ENCODE assay signal across 18 cellular contexts in the genomic region with DNA sequence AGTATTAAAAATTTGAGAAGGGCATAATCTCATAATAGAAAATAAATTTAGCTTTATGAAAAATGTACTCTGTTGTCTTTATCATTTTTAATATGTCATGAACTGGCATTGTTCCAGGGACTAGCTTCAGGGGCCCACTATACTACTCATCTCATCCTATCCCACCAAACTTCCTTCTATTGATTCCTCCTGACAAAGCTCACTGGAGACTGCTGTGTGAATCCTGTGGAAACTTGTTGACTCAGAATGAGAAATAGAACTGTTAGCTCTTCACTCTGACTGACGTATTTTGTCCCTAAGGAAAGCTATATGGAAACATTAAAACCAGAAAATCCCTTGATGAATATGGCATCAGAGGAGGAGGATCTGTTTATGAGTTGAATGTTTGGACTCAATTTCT.
"Had no signal": no experiment of that assay in that cellular context is flagged by ENCODE, and none has a peak within 500 bp of the region (broad histone marks: within the 10 kb centered on the region; RNA-seq: fewer than 3 reads in every experiment).

No MANE protein-coding gene starts in this region.

- ATAC-seq: activated CD4-positive, CD25-positive, alpha-beta regulatory T cell treated with anti-CD3 and anti-CD28 coated beads, Interleukin-2, amount 50 U/mL, for 24 hours; left cardiac atrium; natural killer cell had no signal

- H3K4me3 ChIP-seq: coronary artery, esophagus squamous epithelium, spleen, thyroid gland had no signal

- H3K9me3 Mint-ChIP-seq: natural killer cell; stimulated activated naive B cell treated with anti-CD40 and anti-IgM and Interleukin-4, amounts not matched to agents 10 μg/mL and 1 μg/mL and 100 μg/mL, for 72 hours had no signal

- H3K79me2 ChIP-seq: parathyroid adenoma had no signal

- H3K4me1 Mint-ChIP-seq: natural killer cell had no signal

- H3K9ac ChIP-seq: parathyroid adenoma had no signal

- H3K4me3 Mint-ChIP-seq: immature natural killer cell; natural killer cell; stimulated activated naive B cell treated with anti-CD40 and anti-IgM and Interleukin-4, amounts not matched to agents 10 μg/mL and 1 μg/mL and 100 μg/mL, for 72 hours had no signal

- H3K27ac ChIP-seq: brain microvascular endothelial cell, coronary artery, esophagus squamous epithelium, neutrophil, parathyroid adenoma, spleen, thyroid gland had no signal

- H3K4me1 ChIP-seq: esophagus squamous epithelium, parathyroid adenoma, spleen, thyroid gland had no signal

- H3K9me3 ChIP-seq: neutrophil, thyroid gland had no signal

- DNase-seq: activated CD8-positive, alpha-beta memory T cell treated with anti-CD3 and anti-CD28 coated beads for 24 hours; activated CD8-positive, alpha-beta memory T cell treated with anti-CD3 and anti-CD28 coated beads, Interleukin-2, amount 50 U/mL, for 48 hours; aorta; brain microvascular endothelial cell; effector CD4-positive, alpha-beta T cell; esophagus squamous epithelium; immature natural killer cell; left cardiac atrium; natural killer cell; retina; spleen; stimulated activated CD4-positive, alpha-beta T cell treated with anti-CD3 and anti-CD28 coated beads, Interleukin-4, amount 100 ng/mL, for 4 hours; stimulated activated naive B cell treated with anti-CD40 and anti-IgM and Interleukin-4, amounts not matched to agents 10 μg/mL and 1 μg/mL and 100 μg/mL, for 72 hours; thyroid gland had no signal

- H3K27me3 Mint-ChIP-seq: stimulated activated naive B cell treated with anti-CD40 and anti-IgM and Interleukin-4, amounts not matched to agents 10 μg/mL and 1 μg/mL and 100 μg/mL, for 72 hours had no signal

- H2AFZ ChIP-seq: parathyroid adenoma had no signal

- H3K36me3 ChIP-seq: brain microvascular endothelial cell had no signal

- H3K27me3 ChIP-seq: brain microvascular endothelial cell, esophagus squamous epithelium, neutrophil, spleen, thyroid gland had no signal
